ENCODE assay signal across 1 cellular context in genomic region chr2:64943387-64944150, GRCh38.
A peak's percentile ranks its signal among the peaks of the same experiment; 100 is the strongest.
TF ChIP-seq lines count a peak whose summit lies in the region.

No MANE protein-coding gene starts in this region.

TF ChIP-seq in HepG2, 621 proteins besides CTCF, POLR2A, EP300 and RAD21 (continued from another document and continues in another):
- peak; percentile 80 for TF ChIP-seq AHDC1 (CRISPR knock-in tag; IDR thresholded peaks at IDR 0.05; ENCODE audit: borderline replicate concordance)
- no peak for TF ChIP-seq RFXAP (CRISPR knock-in tag; IDR thresholded peaks at IDR 0.05; ENCODE audit: borderline replicate concordance)
- TF ChIP-seq GTF2F1 (IDR thresholded peaks at IDR 0.05; ENCODE audit: low read length), result no peak
- TF ChIP-seq HES4 (CRISPR knock-in tag; IDR thresholded peaks at IDR 0.05; ENCODE audit: borderline replicate concordance), result no peak
- no peak for TF ChIP-seq NFYB (CRISPR knock-in tag; IDR thresholded peaks at IDR 0.05)
- TF ChIP-seq ZNF737 (CRISPR knock-in tag; IDR thresholded peaks at IDR 0.05; ENCODE audit: borderline replicate concordance), result no peak
- TF ChIP-seq ZNF431 (CRISPR knock-in tag; IDR thresholded peaks at IDR 0.05; ENCODE audit: borderline replicate concordance, low read depth), result no peak
- TF ChIP-seq TARDBP (CRISPR knock-in tag; IDR thresholded peaks at IDR 0.05), result peak; percentile 52; the same call in 1 of the 2 replicates
- TF ChIP-seq MXI1 (IDR thresholded peaks at IDR 0.05; ENCODE audit: borderline replicate concordance, low read depth, low read length), result no peak
- TF ChIP-seq, protein P1, sequence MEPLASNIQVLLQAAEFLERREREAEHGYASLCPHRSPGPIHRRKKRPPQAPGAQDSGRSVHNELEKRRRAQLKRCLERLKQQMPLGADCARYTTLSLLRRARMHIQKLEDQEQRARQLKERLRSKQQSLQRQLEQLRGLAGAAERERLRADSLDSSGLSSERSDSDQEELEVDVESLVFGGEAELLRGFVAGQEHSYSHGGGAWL (CRISPR knock-in tag; IDR thresholded peaks at IDR 0.05), result no peak
- 0 out of 2 replicates have a peak, but pooled peaks have one; percentile 56 for TF ChIP-seq RCOR2 (CRISPR knock-in tag; IDR thresholded peaks at IDR 0.05)
- TF ChIP-seq MAZ (IDR thresholded peaks at IDR 0.05; ENCODE audit: borderline replicate concordance, low read depth, low read length), result no peak
- TF ChIP-seq MAZ (CRISPR knock-in tag; IDR thresholded peaks at IDR 0.05; ENCODE audit: low read depth), result no peak
- TF ChIP-seq MEF2D (CRISPR knock-in tag; IDR thresholded peaks at IDR 0.05), result peak; percentile 49; the same call in 1 of the 2 replicates
- TF ChIP-seq U2AF1 (optimal IDR thresholded peaks at IDR 0.05; ENCODE audit: low read depth, low read length), result no peak
- TF ChIP-seq ZFP90 (CRISPR knock-in tag; IDR thresholded peaks at IDR 0.05; ENCODE audit: borderline replicate concordance), result peak; percentile 54; the same call in 1 of the 2 replicates
- TF ChIP-seq ZNF761 (CRISPR knock-in tag; conservative IDR thresholded peaks at IDR 0.05), result no peak
- TF ChIP-seq, protein P2, sequence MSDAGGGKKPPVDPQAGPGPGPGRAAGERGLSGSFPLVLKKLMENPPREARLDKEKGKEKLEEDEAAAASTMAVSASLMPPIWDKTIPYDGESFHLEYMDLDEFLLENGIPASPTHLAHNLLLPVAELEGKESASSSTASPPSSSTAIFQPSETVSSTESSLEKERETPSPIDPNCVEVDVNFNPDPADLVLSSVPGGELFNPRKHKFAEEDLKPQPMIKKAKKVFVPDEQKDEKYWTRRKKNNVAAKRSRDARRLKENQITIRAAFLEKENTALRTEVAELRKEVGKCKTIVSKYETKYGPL (CRISPR knock-in tag; IDR thresholded peaks at IDR 0.05), result peak; percentile 87
- no peak for TF ChIP-seq ZNF280B (CRISPR knock-in tag; IDR thresholded peaks at IDR 0.05; ENCODE audit: borderline replicate concordance)
- TF ChIP-seq BCL3 (CRISPR knock-in tag; IDR thresholded peaks at IDR 0.05), result no peak
- no peak for TF ChIP-seq ATM (IDR thresholded peaks at IDR 0.05; ENCODE audit: borderline replicate concordance)
- TF ChIP-seq MAX (IDR thresholded peaks at IDR 0.05), result peak; percentile 59; the same call in 1 of the 2 replicates
- TF ChIP-seq CCAR2 (optimal IDR thresholded peaks at IDR 0.05; ENCODE audit: low read depth, low read length), result no peak
- no peak for TF ChIP-seq AGO1 (IDR thresholded peaks at IDR 0.05; ENCODE audit: low read depth, low read length, poor library complexity, severe bottlenecking)
- no peak for TF ChIP-seq NFE2L2 (IDR thresholded peaks at IDR 0.05; ENCODE audit: low read length)
- no peak for TF ChIP-seq EEA1 (CRISPR knock-in tag; IDR thresholded peaks at IDR 0.05; ENCODE audit: borderline replicate concordance)
- no peak for TF ChIP-seq JUND (CRISPR knock-in tag; IDR thresholded peaks at IDR 0.05)
- TF ChIP-seq TIGD3 (CRISPR knock-in tag; IDR thresholded peaks at IDR 0.05; ENCODE audit: borderline replicate concordance), result no peak
- no peak for TF ChIP-seq SNRNP70 (IDR thresholded peaks at IDR 0.05; ENCODE audit: low read depth, low read length)
- no peak for TF ChIP-seq NKX3-1 (CRISPR knock-in tag; IDR thresholded peaks at IDR 0.05)
- no peak for TF ChIP-seq ZNF766 (CRISPR knock-in tag; IDR thresholded peaks at IDR 0.05; ENCODE audit: borderline replicate concordance)
- TF ChIP-seq ZNF788 (CRISPR knock-in tag; IDR thresholded peaks at IDR 0.05; ENCODE audit: borderline replicate concordance), result peak; percentile 38; the same call in 1 of the 2 replicates
- no peak for TF ChIP-seq ARNTL (CRISPR knock-in tag; IDR thresholded peaks at IDR 0.05)
- no peak for TF ChIP-seq SAFB2 (CRISPR knock-in tag; IDR thresholded peaks at IDR 0.05; ENCODE audit: borderline replicate concordance, low read depth)
- TF ChIP-seq ZNF33A (CRISPR knock-in tag; IDR thresholded peaks at IDR 0.05; ENCODE audit: borderline replicate concordance), result no peak
- TF ChIP-seq, protein P3, sequence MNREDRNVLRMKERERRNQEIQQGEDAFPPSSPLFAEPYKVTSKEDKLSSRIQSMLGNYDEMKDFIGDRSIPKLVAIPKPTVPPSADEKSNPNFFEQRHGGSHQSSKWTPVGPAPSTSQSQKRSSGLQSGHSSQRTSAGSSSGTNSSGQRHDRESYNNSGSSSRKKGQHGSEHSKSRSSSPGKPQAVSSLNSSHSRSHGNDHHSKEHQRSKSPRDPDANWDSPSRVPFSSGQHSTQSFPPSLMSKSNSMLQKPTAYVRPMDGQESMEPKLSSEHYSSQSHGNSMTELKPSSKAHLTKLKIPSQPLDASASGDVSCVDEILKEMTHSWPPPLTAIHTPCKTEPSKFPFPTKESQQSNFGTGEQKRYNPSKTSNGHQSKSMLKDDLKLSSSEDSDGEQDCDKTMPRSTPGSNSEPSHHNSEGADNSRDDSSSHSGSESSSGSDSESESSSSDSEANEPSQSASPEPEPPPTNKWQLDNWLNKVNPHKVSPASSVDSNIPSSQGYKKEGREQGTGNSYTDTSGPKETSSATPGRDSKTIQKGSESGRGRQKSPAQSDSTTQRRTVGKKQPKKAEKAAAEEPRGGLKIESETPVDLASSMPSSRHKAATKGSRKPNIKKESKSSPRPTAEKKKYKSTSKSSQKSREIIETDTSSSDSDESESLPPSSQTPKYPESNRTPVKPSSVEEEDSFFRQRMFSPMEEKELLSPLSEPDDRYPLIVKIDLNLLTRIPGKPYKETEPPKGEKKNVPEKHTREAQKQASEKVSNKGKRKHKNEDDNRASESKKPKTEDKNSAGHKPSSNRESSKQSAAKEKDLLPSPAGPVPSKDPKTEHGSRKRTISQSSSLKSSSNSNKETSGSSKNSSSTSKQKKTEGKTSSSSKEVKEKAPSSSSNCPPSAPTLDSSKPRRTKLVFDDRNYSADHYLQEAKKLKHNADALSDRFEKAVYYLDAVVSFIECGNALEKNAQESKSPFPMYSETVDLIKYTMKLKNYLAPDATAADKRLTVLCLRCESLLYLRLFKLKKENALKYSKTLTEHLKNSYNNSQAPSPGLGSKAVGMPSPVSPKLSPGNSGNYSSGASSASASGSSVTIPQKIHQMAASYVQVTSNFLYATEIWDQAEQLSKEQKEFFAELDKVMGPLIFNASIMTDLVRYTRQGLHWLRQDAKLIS (CRISPR knock-in tag; IDR thresholded peaks at IDR 0.05), result no peak
- TF ChIP-seq GZF1 (CRISPR knock-in tag; IDR thresholded peaks at IDR 0.05), result no peak
- no peak for TF ChIP-seq EHMT2 (IDR thresholded peaks at IDR 0.05; ENCODE audit: borderline replicate concordance, low read depth, low read length)
- peak; percentile 68; the same call in 1 of the 2 replicates for TF ChIP-seq ETV5 (CRISPR knock-in tag; IDR thresholded peaks at IDR 0.05; ENCODE audit: borderline replicate concordance)
- no peak for TF ChIP-seq ZNF382 (CRISPR knock-in tag; IDR thresholded peaks at IDR 0.05; ENCODE audit: borderline replicate concordance)
- no peak for TF ChIP-seq MED8 (CRISPR knock-in tag; IDR thresholded peaks at IDR 0.05; ENCODE audit: insufficient replicate concordance)
- TF ChIP-seq ETV6 (CRISPR knock-in tag; conservative IDR thresholded peaks at IDR 0.05), result no peak
- TF ChIP-seq ZNF775 (CRISPR knock-in tag; IDR thresholded peaks at IDR 0.05; ENCODE audit: borderline replicate concordance), result no peak
- TF ChIP-seq, protein P4, sequence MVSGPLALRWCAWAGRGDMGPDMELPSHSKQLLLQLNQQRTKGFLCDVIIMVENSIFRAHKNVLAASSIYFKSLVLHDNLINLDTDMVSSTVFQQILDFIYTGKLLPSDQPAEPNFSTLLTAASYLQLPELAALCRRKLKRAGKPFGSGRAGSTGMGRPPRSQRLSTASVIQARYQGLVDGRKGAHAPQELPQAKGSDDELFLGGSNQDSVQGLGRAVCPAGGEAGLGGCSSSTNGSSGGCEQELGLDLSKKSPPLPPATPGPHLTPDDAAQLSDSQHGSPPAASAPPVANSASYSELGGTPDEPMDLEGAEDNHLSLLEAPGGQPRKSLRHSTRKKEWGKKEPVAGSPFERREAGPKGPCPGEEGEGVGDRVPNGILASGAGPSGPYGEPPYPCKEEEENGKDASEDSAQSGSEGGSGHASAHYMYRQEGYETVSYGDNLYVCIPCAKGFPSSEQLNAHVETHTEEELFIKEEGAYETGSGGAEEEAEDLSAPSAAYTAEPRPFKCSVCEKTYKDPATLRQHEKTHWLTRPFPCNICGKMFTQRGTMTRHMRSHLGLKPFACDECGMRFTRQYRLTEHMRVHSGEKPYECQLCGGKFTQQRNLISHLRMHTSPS (CRISPR knock-in tag; IDR thresholded peaks at IDR 0.05; ENCODE audit: low read depth), result peak; percentile 96
- no peak for TF ChIP-seq ATF7-NPFF (CRISPR knock-in tag; IDR thresholded peaks at IDR 0.05; ENCODE audit: low read depth)
- no peak for TF ChIP-seq RBM39 (IDR thresholded peaks at IDR 0.05; ENCODE audit: low read depth, low read length, poor library complexity, severe bottlenecking)
- TF ChIP-seq FOXO4 (CRISPR knock-in tag; conservative IDR thresholded peaks at IDR 0.05), result no peak
